In genomic region chr19:35607661-35608060, GRCh38 we compare ENCODE assay signal across 12 cellular contexts. TPM values are rescaled to one million over a fixed set of nuclear protein-coding genes. Genes with fewer than 3 reads are reported as not detected.
"Had no signal": no experiment of that assay in that cellular context is flagged by ENCODE, and none has a peak within 500 bp of the region (broad histone marks: within the 10 kb centered on the region; RNA-seq: fewer than 3 reads in every experiment).

No MANE protein-coding gene starts in this region.

- H3K4me3 ChIP-seq: GM23248, HAP-1 had no signal

- H2AFZ ChIP-seq: GM23248 had no signal

- H3K27ac ChIP-seq: GM23248, HL-60, KMS-11 had no signal

- ATAC-seq: HCT116 had no signal

- H3K4me2 ChIP-seq: KMS-11 had no signal

- DNase-seq: GM23248, GOT3, H7, HFFc6, IMR-90, KBM-7 had no signal

- H3K36me3 ChIP-seq: HAP-1 had no signal

- H3K9ac ChIP-seq: GM23248, KMS-11 had no signal

RNA-seq across cellular contexts. Expression of gene PMIS2, which starts 21.7 kb away (rescaled TPM):
- total RNA-seq: GM23248, H4, H7, HFFc6, HT1080, IMR-90 had no signal
- polyA plus RNA-seq: GM23248, IMR-90 had no signal

RNA-seq across cellular contexts. Expression of gene ETV2, which starts 33.9 kb away (rescaled TPM):
- total RNA-seq: GM23248, IMR-90 had no signal
